ENCODE assay signal across 20 cellular contexts in the genomic region with DNA sequence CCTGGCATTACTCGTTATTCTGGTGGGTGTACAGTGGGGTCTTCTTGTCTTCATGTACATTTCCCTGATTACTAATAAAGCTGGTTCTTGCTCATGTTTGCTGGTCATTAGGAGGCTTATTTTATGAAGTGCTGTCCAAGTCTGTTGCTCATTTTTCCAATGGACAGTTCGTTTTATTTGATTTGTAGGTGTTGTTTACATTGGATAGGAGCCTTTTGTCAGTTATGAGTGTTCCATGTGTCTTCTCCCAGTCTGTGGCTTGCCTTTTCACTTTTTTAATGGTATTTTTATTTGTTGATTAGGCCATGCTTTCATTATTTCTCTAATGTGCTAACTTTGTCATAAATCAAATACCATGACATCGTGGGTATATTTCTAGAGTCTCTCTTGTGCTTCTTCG.
"Had no signal": no experiment of that assay in that cellular context is flagged by ENCODE, and none has a peak within 500 bp of the region (broad histone marks: within the 10 kb centered on the region; RNA-seq: fewer than 3 reads in every experiment).

No MANE protein-coding gene starts in this region.

- DNase-seq: IMR-90, Kasumi-1, NCI-H1092, NCI-H1105 treated with DMSO at 0.1 percent for 48 hours, NCI-H1417 treated with DMSO at 0.1 percent for 48 hours, NCI-H146, NCI-H1694 treated with DMSO at 0.1 percent for 48 hours, NCI-H1930, NCI-H2081, NCI-H2107, NCI-H226, NCI-H446, NCI-H510A, NCI-H524 treated with DMSO at 0.1 percent for 48 hours, NCI-H69, NCI-H774, SHP77 treated with DMSO at 0.1 percent for 48 hours, SJCRH30 had no signal

- H3K4me3 ChIP-seq: SJCRH30 had no signal

- ATAC-seq: Panc1, SK-N-SH treated with all-trans-retinoic acid at 6 μM for 48 hours had no signal
